8 cellular contexts compared by ENCODE assay signal in genomic region chr10:58268946-58269831, GRCh38. TPM values are rescaled to one million over a fixed set of nuclear protein-coding genes. Genes with fewer than 3 reads are reported as not detected.
DNase-seq lines count a peak whose midpoint lies in the region; ATAC-seq, FAIRE-seq and TF ChIP-seq lines count a peak whose summit lies in the region.

Gene CISD1, plus strand, starts transcription at chr10:58269162. Its CDS starts 112 bp downstream, at chr10:58269274.

- H3K36me3 Mint-ChIP-seq in Calu3 (ENCODE audit: insufficient read depth, unreplicated experiment) = peaks cover 41% of the 10 kb centered on the region
- H3K36me3 Mint-ChIP-seq in mesothelial cell of epicardium = no peaks in the 10 kb centered on the region

- peak; percentile 99 for DNase-seq in Calu3
- peak; percentile 88 for DNase-seq in activated CD8-positive, alpha-beta memory T cell treated with anti-CD3 and anti-CD28 coated beads, Interleukin-2, amount 50 U/mL, for 4 hours
- peak; percentile 94 to 95 for DNase-seq in mesothelial cell of epicardium (ENCODE audit: low spot score in 2 of 2, unreplicated experiment in 2 of 2)
- DNase-seq in stimulated activated CD8-positive, alpha-beta memory T cell treated with anti-CD3 and anti-CD28 coated beads, Interleukin-15, amount 100 ng/mL, for 48 hours (ENCODE audit: low read depth in 2 of 2) = peak; percentile 87 to 91

- peaks cover 32% of the 10 kb centered on the region for H3K4me1 ChIP-seq in HUES64 (ENCODE audit: insufficient read depth, low read length)
- H3K4me1 ChIP-seq in OCI-LY1 (ENCODE audit: insufficient read depth, low read length, severe bottlenecking) = peaks cover 33% of the 10 kb centered on the region

- H3K9me3 ChIP-seq in HUES64 (ENCODE audit: insufficient read depth, low read depth, low read length) (no peaks in the 10 kb centered on the region), OCI-LY1 (ENCODE audit: low read length) (no peaks in the 10 kb centered on the region)

- H3K27me3 ChIP-seq in HUES64 (ENCODE audit: insufficient read depth, low read length) (peaks cover 7% of the 10 kb centered on the region; the same call in 1 of the 2 replicates), OCI-LY1 (ENCODE audit: insufficient read depth, low read length) (no peaks in the 10 kb centered on the region)

- H4K20me1 ChIP-seq in OCI-LY1 (ENCODE audit: insufficient read depth, low read length) = no peaks in the 10 kb centered on the region; the same call in 1 of the 2 replicates

- no TSS peak for BruUV-seq in Calu3 (replicated peaks; lab: Mats Ljungman, UMichigan)

- TF ChIP-seq CTCF in Calu3 (IDR thresholded peaks at IDR 0.05; ENCODE audit: unreplicated experiment) (no peak), OCI-LY1 (IDR thresholded peaks at IDR 0.05; ENCODE audit: low read length) (no peak), mesothelial cell of epicardium (IDR thresholded peaks at IDR 0.05; ENCODE audit: unreplicated experiment) (no peak)

- H3K9me3 Mint-ChIP-seq in Calu3 (ENCODE audit: low read depth, unreplicated experiment) = no peaks in the 10 kb centered on the region
- H3K9me3 Mint-ChIP-seq in mesothelial cell of epicardium = no peaks in the 10 kb centered on the region

- H3K4me1 Mint-ChIP-seq in Calu3 (ENCODE audit: low read depth, unreplicated experiment) = peaks cover 18% of the 10 kb centered on the region
- H3K4me1 Mint-ChIP-seq in mesothelial cell of epicardium = peaks cover 34% of the 10 kb centered on the region

- no peaks in the 10 kb centered on the region for H3K9me2 ChIP-seq in OCI-LY1 (ENCODE audit: low read depth, low read length)

- H3K79me2 ChIP-seq in OCI-LY1 (ENCODE audit: insufficient read depth, low read length) = peaks cover 72% of the 10 kb centered on the region

- under 1% methylated on average over 69 of the region's 69 CpGs for WGBS in HUES64

- CTCF ChIA-PET in Calu3 (lab: Charles Lee) = interaction anchor here (0.6 to 1.9 kb wide), 4 partner anchors 22 to 1525 kb away, joined by 4 to 12 read pairs (median 4); partner anchors contain the start of gene TFAM

- H3K9ac ChIP-seq in HUES64 (ENCODE audit: low read depth, low read length) = peak within 1 kb of the TSS; percentile 78
- H3K9ac ChIP-seq in OCI-LY1 (ENCODE audit: low read length) = peak within 1 kb of the TSS; percentile 87

- H3K27ac ChIP-seq in HUES64 (ENCODE audit: low read depth, low read length) (peak within 1 kb of the TSS; percentile 87), OCI-LY1 (ENCODE audit: low read depth, low read length, poor library complexity, severe bottlenecking) (peak within 1 kb of the TSS; percentile 84)

- H2AFZ ChIP-seq in OCI-LY1 (ENCODE audit: low read length) = peak within 1 kb of the TSS; percentile 52

- ATAC-seq in GM21447 (IDR thresholded peaks at IDR 0.05; ENCODE audit: unreplicated experiment) = peak; percentile 59

- peak within 1 kb of the TSS; percentile 86 for H3K27ac Mint-ChIP-seq in Calu3 (ENCODE audit: unreplicated experiment)
- peak within 1 kb of the TSS; percentile 98 for H3K27ac Mint-ChIP-seq in mesothelial cell of epicardium

- H3K36me3 ChIP-seq in HUES64 (ENCODE audit: insufficient read depth, low read length) (no peaks in the 10 kb centered on the region), OCI-LY1 (ENCODE audit: insufficient read depth, low read length) (peaks cover 4% of the 10 kb centered on the region; the same call in 1 of the 2 replicates)

- peak within 1 kb of the TSS; percentile 93 for H3K4me2 ChIP-seq in OCI-LY1 (ENCODE audit: low read length)

- H3K4me3 ChIP-seq in HUES64 (ENCODE audit: low read length) = peak within 1 kb of the TSS; percentile 79
- H3K4me3 ChIP-seq in OCI-LY1 (ENCODE audit: low read depth, low read length, poor library complexity, severe bottlenecking) = peak within 1 kb of the TSS; percentile 89

- no peaks in the 10 kb centered on the region; the same call in 1 of the 2 replicates for H3F3A ChIP-seq in OCI-LY1 (ENCODE audit: insufficient read depth, low read length)

- no peaks in the 10 kb centered on the region for H3K27me3 Mint-ChIP-seq in Calu3 (ENCODE audit: unreplicated experiment)
- no peaks in the 10 kb centered on the region for H3K27me3 Mint-ChIP-seq in mesothelial cell of epicardium (ENCODE audit: low read depth)

- peak; percentile 86 for FAIRE-seq in endometrium (lab: Jason Lieb, UNC)

- H3K4me3 Mint-ChIP-seq in Calu3 (ENCODE audit: low read depth, unreplicated experiment) (peak within 1 kb of the TSS; percentile 100), mesothelial cell of epicardium (peak within 1 kb of the TSS; percentile 95)

- intact Hi-C loops in Calu3 (cut with micrococcal nuclease; ENCODE audit: unreplicated experiment) = no loop called here

RNA-seq across cellular contexts. Expression of gene CISD1, which starts in this region (rescaled TPM):
- total RNA-seq in Calu3 (2022) = 58.3 and 69.0 TPM in 2 replicates
- polyA plus RNA-seq in HUES64 (2013, experiment 1 of 2) = 48.0 TPM
- 40.1 TPM for polyA plus RNA-seq in HUES64 (2013, experiment 2 of 2)
- 15.1 to 16.9 TPM (median 15.4 TPM) in 3 replicates for total RNA-seq in mesothelial cell of epicardium

Comparison
In these comparisons a context has a peak if more than half of its experiments do, and no peak if none do; other contexts are left out.
1. Peak in every context shown above with its lines: DNase-seq, ATAC-seq, H3K4me3 ChIP-seq and H3K27ac ChIP-seq.